In the genomic region with DNA sequence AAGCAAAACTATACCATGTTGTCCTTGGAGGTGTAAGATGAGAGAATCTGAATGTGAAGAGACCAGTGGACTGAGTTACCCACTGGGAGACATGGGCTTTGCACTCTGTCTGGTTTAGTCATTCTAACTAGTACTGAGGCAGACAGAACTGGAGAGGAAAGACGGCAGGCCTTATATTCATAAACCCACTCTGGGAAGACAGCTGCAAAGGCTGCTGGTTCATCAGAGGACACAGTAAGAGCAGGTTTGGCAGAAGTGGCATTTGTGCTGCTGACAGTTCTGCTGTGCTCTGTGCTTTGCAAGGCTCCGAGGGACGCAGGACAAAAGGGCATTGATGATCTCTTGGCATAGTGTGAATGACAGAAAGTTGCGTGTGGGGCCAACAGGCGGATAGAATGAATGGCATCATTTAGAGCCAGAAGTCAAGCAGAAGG, we compare ENCODE assay signal across 9 cellular contexts.
A peak's percentile ranks its signal among the peaks of the same experiment; 100 is the strongest.
DNase-seq lines count a peak whose midpoint lies in the region; ATAC-seq and TF ChIP-seq lines count a peak whose summit lies in the region.
"Had no signal": no experiment of that assay in that cellular context is flagged by ENCODE, and none has a peak within 500 bp of the region (broad histone marks: within the 10 kb centered on the region; RNA-seq: fewer than 3 reads in every experiment).

No MANE protein-coding gene starts in this region.

- no peaks in the 10 kb centered on the region for H3K9me2 ChIP-seq in OCI-LY7 (ENCODE audit: insufficient read depth, low read length)

- CTCF ChIA-PET in OCI-LY7 (lab: Charles Lee; ENCODE audit: unreplicated experiment), result no interaction called here

- H2AFZ ChIP-seq in fibroblast of lung (ENCODE audit: low read length) (peak overlapping the region; percentile 64), OCI-LY7 (ENCODE audit: low read length) (no peak overlapping the region)

- no TSS peak for BruUV-seq in OCI-LY7 (replicated peaks; lab: Mats Ljungman, UMichigan)

- no peaks in the 10 kb centered on the region for H3K9me3 ChIP-seq in fibroblast of lung (ENCODE audit: control insufficient read depth, insufficient read depth, low read depth, low read length)
- no peaks in the 10 kb centered on the region for H3K9me3 ChIP-seq in uterus
- H3K9me3 ChIP-seq in OCI-LY7 (ENCODE audit: low read length), result no peaks in the 10 kb centered on the region

- H3K36me3 ChIP-seq in fibroblast of lung (ENCODE audit: control insufficient read depth, insufficient read depth, low read length), result no peaks in the 10 kb centered on the region
- no peaks in the 10 kb centered on the region for H3K36me3 ChIP-seq in uterus
- H3K36me3 ChIP-seq in OCI-LY7 (ENCODE audit: insufficient read depth, low read length), result no peaks in the 10 kb centered on the region

- H4K20me1 ChIP-seq in fibroblast of lung (ENCODE audit: control insufficient read depth, extremely low read depth, insufficient read depth, low read length) (no peaks in the 10 kb centered on the region), OCI-LY7 (ENCODE audit: insufficient read depth, low read length) (no peaks in the 10 kb centered on the region)

- H3K79me2 ChIP-seq in fibroblast of lung (ENCODE audit: control insufficient read depth, insufficient read depth, low read length), result no peaks in the 10 kb centered on the region
- no peaks in the 10 kb centered on the region for H3K79me2 ChIP-seq in OCI-LY7 (ENCODE audit: insufficient read depth, low read depth, low read length)

- H3K4me2 ChIP-seq in fibroblast of lung (ENCODE audit: extremely low read depth, insufficient read depth, low read length) (peak overlapping the region; percentile 84), OCI-LY7 (ENCODE audit: low read length) (no peak overlapping the region)

- no peak overlapping the region for H3K9ac ChIP-seq in fibroblast of lung (ENCODE audit: insufficient read depth, low read length)

- no peak for TF ChIP-seq POLR2A in uterus (IDR thresholded peaks at IDR 0.05)

- POLR2A ChIA-PET in OCI-LY7 (lab: Charles Lee), result no interaction called here

- H3K4me1 ChIP-seq in fibroblast of lung (ENCODE audit: control insufficient read depth, extremely low read depth, insufficient read depth, low read length) (peaks cover 21% of the 10 kb centered on the region), uterus (peaks cover 0 to under 1% of the 10 kb centered on the region in 2 donors), OCI-LY7 (ENCODE audit: insufficient read depth, low read length, poor library complexity, severe bottlenecking) (no peaks in the 10 kb centered on the region)

- no peak for ATAC-seq in HG02970 (IDR thresholded peaks at IDR 0.05; ENCODE audit: low FRiP score, unreplicated experiment)

- intact Hi-C loops in uterus (cut with DNase I; ENCODE audit: low total_unique reads) (no loop called here), OCI-LY7 (cut with micrococcal nuclease; ENCODE audit: unreplicated experiment) (no loop called here)

- H3K4me3 ChIP-seq in fibroblast of lung (replicated peaks in 1 of 4; ENCODE audit: control extremely low read depth in 1 of 4, insufficient read depth in 1 of 4, low read depth in 3 of 4, low read length in 4 of 4) (peak overlapping the region in 3 of 4 experiments; percentile 1 to 28 (median 11)), uterus (no peak overlapping the region), OCI-LY7 (ENCODE audit: low read depth, low read length, poor library complexity, severe bottlenecking) (no peak overlapping the region)

- TF ChIP-seq CTCF in fibroblast of lung (conservative IDR thresholded peaks at IDR 0.05 in 1 of 2, IDR thresholded peaks at IDR 0.05 in 1 of 2; ENCODE audit: low read depth in 1 of 2, low read length in 2 of 2) (no peak), uterus (IDR thresholded peaks at IDR 0.05) (no peak), OCI-LY7 (conservative IDR thresholded peaks at IDR 0.05; ENCODE audit: low read length) (no peak)

- H3K27me3 ChIP-seq in fibroblast of lung (ENCODE audit: control insufficient read depth, insufficient read depth, low read length) (no peaks in the 10 kb centered on the region), uterus (no peaks in the 10 kb centered on the region)

- DNase-seq in RPMI7951 (ENCODE audit: low read depth) (peak; percentile 59), fibroblast of lung (ENCODE audit: low read depth in 2 of 2) (peak in 1 of 2 donors; percentile 60), midbrain (lab: John Stamatoyannopoulos, UW) (peak; percentile 94), uterus (no peak), NCI-H187 (lab: John Stamatoyannopoulos, UW) (no peak), OCI-LY7 (ENCODE audit: low spot score) (no peak)
- DNase-seq: cortex of kidney, NCI-H187 treated with DMSO at 0.1 percent for 48 hours had no signal

- H3K27ac ChIP-seq in fibroblast of lung (ENCODE audit: insufficient read depth, low read length) (peak overlapping the region; percentile 19), uterus (peak overlapping the region; percentile 54 to 59), OCI-LY7 (ENCODE audit: low read depth, low read length, poor library complexity, severe bottlenecking) (no peak overlapping the region)

Comparison
In these comparisons a context has a peak if more than half of its experiments do, and no peak if none do; other contexts are left out.
1. DNase-seq: peak in RPMI7951 (single experiment) and midbrain (single experiment); none in uterus (0 of 2), NCI-H187 (0 of 2) and OCI-LY7 (single experiment).
2. H3K4me3 ChIP-seq: peak in fibroblast of lung (3 of 4); none in uterus (0 of 2) and OCI-LY7 (single experiment).